Comparison of ENCODE assay signal across 8 cellular contexts in genomic region chr1:19469004-19469403, GRCh38. TPM values are rescaled to one million over a fixed set of nuclear protein-coding genes. Genes with fewer than 3 reads are reported as not detected.
DNase-seq lines count a peak whose midpoint lies in the region; ATAC-seq, FAIRE-seq and TF ChIP-seq lines count a peak whose summit lies in the region.

No MANE protein-coding gene starts in this region.

- peak overlapping the region; percentile 76 for H3K27ac ChIP-seq in Panc1 (ENCODE audit: low read length)
- H3K27ac ChIP-seq in fibroblast of lung (ENCODE audit: insufficient read depth, low read length), result peak overlapping the region; percentile 39
- H3K27ac ChIP-seq in skeletal muscle tissue (ENCODE audit: low read depth, low read length), result peak overlapping the region; percentile 33

- H3K4me1 ChIP-seq in Panc1 (ENCODE audit: control insufficient read depth, insufficient read depth, low read length), result peaks cover 65% of the 10 kb centered on the region
- H3K4me1 ChIP-seq in fibroblast of lung (ENCODE audit: control insufficient read depth, extremely low read depth, insufficient read depth, low read length), result peaks cover 20% of the 10 kb centered on the region
- H3K4me1 ChIP-seq in skeletal muscle tissue (ENCODE audit: control insufficient read depth in 3 of 3, insufficient read depth in 3 of 3, low read length in 3 of 3), result peaks cover 37 to 61% (median 43%) of the 10 kb centered on the region in 3 donors

- intact Hi-C loops in Panc1 (cut with micrococcal nuclease; ENCODE audit: unreplicated experiment), result no loop called here

- POLR2A ChIA-PET in Panc1 (lab: Charles Lee), result interaction anchor here (0.6 kb wide), 1 partner anchor 21 kb away, joined by 3 read pairs; no protein-coding TSS in a partner anchor

- H3K4me2 ChIP-seq in fibroblast of lung (ENCODE audit: extremely low read depth, insufficient read depth, low read length), result peak overlapping the region; percentile 40

- no peak for ATAC-seq in Panc1

- H3K27me3 ChIP-seq in Panc1 (ENCODE audit: control insufficient read depth, insufficient read depth, low read length) (no peaks in the 10 kb centered on the region), fibroblast of lung (ENCODE audit: control insufficient read depth, insufficient read depth, low read length) (no peaks in the 10 kb centered on the region), skeletal muscle tissue (ENCODE audit: control insufficient read depth in 3 of 3, insufficient read depth in 3 of 3, low read length in 3 of 3) (no peaks in the 10 kb centered on the region)

- in situ Hi-C loops in Panc1 (cut with HindIII; ENCODE audit: low pct_unique_long_range_greater_than_20kb, low sequenced_read_pairs), result no loop called here

- DNase-seq in GM18507 (ENCODE audit: extremely low spot score, insufficient read length, low read depth), result no peak
- no peak for DNase-seq in Panc1 (ENCODE audit: low read depth, low spot score)
- no peak for DNase-seq in fibroblast of lung (ENCODE audit: low read depth in 2 of 2)
- DNase-seq in NCI-H2029 treated with DMSO at 0.1 percent for 48 hours (lab: John Stamatoyannopoulos, UW), result no peak
- DNase-seq in NCI-H774 (lab: John Stamatoyannopoulos, UW), result no peak
- no peak for DNase-seq in cerebellar cortex (ENCODE audit: low spot score)
- DNase-seq in hepatic stellate cell (ENCODE audit: low spot score), result no peak

- H3K79me2 ChIP-seq in fibroblast of lung (ENCODE audit: control insufficient read depth, insufficient read depth, low read length), result peaks cover 90% of the 10 kb centered on the region

- H2AFZ ChIP-seq in fibroblast of lung (ENCODE audit: low read length), result no peak overlapping the region

- no peak overlapping the region for H3K4me3 ChIP-seq in Panc1 (ENCODE audit: low read depth in 2 of 2, low read length in 2 of 2)
- no peak overlapping the region for H3K4me3 ChIP-seq in fibroblast of lung (replicated peaks in 1 of 4; ENCODE audit: control extremely low read depth in 1 of 4, insufficient read depth in 1 of 4, low read depth in 3 of 4, low read length in 4 of 4)
- H3K4me3 ChIP-seq in skeletal muscle tissue (ENCODE audit: low read length in 3 of 3), result peak overlapping the region in 1 of 3 donors; percentile 41

- H3K36me3 ChIP-seq in Panc1 (ENCODE audit: control insufficient read depth, insufficient read depth, low read length), result no peaks in the 10 kb centered on the region
- H3K36me3 ChIP-seq in fibroblast of lung (ENCODE audit: control insufficient read depth, insufficient read depth, low read length), result peaks cover 5% of the 10 kb centered on the region
- peaks cover 4 to 8% (median 6%) of the 10 kb centered on the region in 3 donors for H3K36me3 ChIP-seq in skeletal muscle tissue (ENCODE audit: control insufficient read depth in 3 of 3, insufficient read depth in 3 of 3, low read length in 3 of 3)

- FAIRE-seq in GM18507 (lab: Jason Lieb, UNC), result peak; percentile 9

- H4K20me1 ChIP-seq in fibroblast of lung (ENCODE audit: control insufficient read depth, extremely low read depth, insufficient read depth, low read length), result peaks cover 9% of the 10 kb centered on the region

- H3K9ac ChIP-seq in fibroblast of lung (ENCODE audit: insufficient read depth, low read length), result no peak overlapping the region
- H3K9ac ChIP-seq in skeletal muscle tissue (ENCODE audit: low read depth in 1 of 3, low read length in 3 of 3), result peak overlapping the region in 1 of 3 donors; percentile 54

- H3K9me3 ChIP-seq in Panc1 (ENCODE audit: control insufficient read depth, insufficient read depth, low read depth, low read length) (no peaks in the 10 kb centered on the region), fibroblast of lung (ENCODE audit: control insufficient read depth, insufficient read depth, low read depth, low read length) (no peaks in the 10 kb centered on the region), skeletal muscle tissue (ENCODE audit: control insufficient read depth in 3 of 3, low read length in 3 of 3) (no peaks in the 10 kb centered on the region)

- BruUV-seq in Panc1 (replicated peaks; lab: Mats Ljungman, UMichigan), result no TSS peak

- CTCF ChIA-PET in Panc1 (lab: Charles Lee), result interaction anchor here (0.7 kb wide), 1 partner anchor 52 kb away, joined by 3 read pairs; no protein-coding TSS in a partner anchor

- TF ChIP-seq CTCF in Panc1 (IDR thresholded peaks at IDR 0.05) (no peak), fibroblast of lung (conservative IDR thresholded peaks at IDR 0.05 in 1 of 2, IDR thresholded peaks at IDR 0.05 in 1 of 2; ENCODE audit: low read depth in 1 of 2, low read length in 2 of 2) (no peak)

RNA-seq across cellular contexts. Expression of gene CAPZB, which starts 16.3 kb away (rescaled TPM):
- total RNA-seq in Panc1 (2021; ENCODE audit: unreplicated experiment) (491 TPM), fibroblast of lung (77.6 and 104 TPM in 2 replicates), skeletal muscle tissue (67.3 TPM)
- 494 TPM for polyA plus RNA-seq in Panc1 (2012; ENCODE audit: insufficient read length)
- polyA plus RNA-seq in fibroblast of lung, result 495 and 519 TPM in 2 replicates
- polyA plus RNA-seq in fibroblast of lung (2012), result 514 and 539 TPM in 2 replicates
- 153 and 154 TPM in 2 replicates for polyA minus RNA-seq in fibroblast of lung (ENCODE audit: low replicate concordance)
